Comparison of ENCODE assay signal across 23 cellular contexts in the genomic region with DNA sequence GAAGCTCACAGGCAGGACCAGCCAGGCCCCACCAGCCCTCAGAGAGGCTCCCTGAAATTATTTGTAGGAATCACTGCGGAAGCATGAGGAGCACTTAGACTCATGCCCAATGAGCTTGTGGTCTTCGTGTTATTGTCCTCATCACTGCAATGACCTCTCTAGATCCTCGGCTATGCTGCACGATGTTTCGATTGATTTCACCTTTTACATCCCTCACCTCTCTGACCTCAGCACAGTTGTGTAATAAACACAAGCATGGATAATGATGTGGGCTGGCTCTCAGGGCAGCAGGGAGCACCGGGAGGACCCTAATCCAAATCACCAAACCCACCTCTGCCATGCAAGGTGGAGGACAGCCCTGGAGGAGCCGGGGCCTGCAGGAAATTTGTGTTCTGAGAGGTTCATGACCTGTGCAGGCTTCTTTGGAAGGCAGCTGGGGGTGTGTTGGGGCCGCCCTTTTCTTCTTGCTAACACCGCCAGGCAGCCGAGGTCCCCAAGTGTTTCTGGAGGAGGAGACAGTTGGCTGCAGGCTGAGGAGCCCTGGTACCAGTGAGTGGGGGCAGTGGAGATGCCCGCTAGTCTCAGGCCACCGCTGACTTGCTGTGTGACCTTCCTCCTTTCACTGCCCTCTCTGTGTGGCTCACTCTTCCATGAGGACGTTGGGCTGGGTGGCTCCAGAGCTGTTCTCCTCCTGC. TPM values are rescaled to one million over a fixed set of nuclear protein-coding genes. Genes with fewer than 3 reads are reported as not detected.
DNase-seq lines count a peak whose midpoint lies in the region; ATAC-seq, FAIRE-seq and TF ChIP-seq lines count a peak whose summit lies in the region.
"Had no signal": no experiment of that assay in that cellular context is flagged by ENCODE, and none has a peak within 500 bp of the region (broad histone marks: within the 10 kb centered on the region; RNA-seq: fewer than 3 reads in every experiment).

No MANE protein-coding gene starts in this region.

- POLR2A ChIA-PET in HEK293 (lab: Yijun Ruan, JAX) = no interaction called here

- H3K27ac ChIP-seq in HEK293 (ENCODE audit: extremely low read depth, low read depth, low read length) (no peak overlapping the region), kidney (ENCODE audit: low read depth in 2 of 2, low read length in 2 of 2) (no peak overlapping the region), muscle layer of colon (ENCODE audit: low read depth, low read length) (peak overlapping the region; percentile 0), upper lobe of right lung (no peak overlapping the region)
- H3K27ac ChIP-seq: GM23248, SJCRH30 had no signal

- BruUV-seq in Calu3 (replicated peaks; lab: Mats Ljungman, UMichigan) = no TSS peak

- no peak for ATAC-seq in upper lobe of right lung
- ATAC-seq in HG02571 (IDR thresholded peaks at IDR 0.05; ENCODE audit: unreplicated experiment) = no peak
- ATAC-seq: K562, SK-N-SH treated with all-trans-retinoic acid at 6 μM for 48 hours had no signal

- CTCF ChIA-PET in HEK293 (lab: Yijun Ruan, JAX) (no interaction called here), Calu3 (lab: Charles Lee) (interaction anchor here (0.7 kb wide), 1 partner anchor 32 kb away, joined by 3 read pairs; no protein-coding TSS in a partner anchor)

- H3K4me3 Mint-ChIP-seq in Calu3 (ENCODE audit: low read depth, unreplicated experiment) = no peak overlapping the region
- H3K4me3 Mint-ChIP-seq: CD14-positive monocyte had no signal

- H3K9me3 ChIP-seq in HEK293 (ENCODE audit: control insufficient read depth, insufficient read depth, low read depth, low read length) (no peaks in the 10 kb centered on the region), kidney (ENCODE audit: control insufficient read depth in 1 of 2, low read length in 2 of 2) (no peaks in the 10 kb centered on the region), muscle layer of colon (ENCODE audit: low read length) (no peaks in the 10 kb centered on the region), upper lobe of right lung (no peaks in the 10 kb centered on the region)
- H3K9me3 ChIP-seq: HAP-1, SJCRH30 had no signal

- H3K4me3 ChIP-seq in HEK293 (ENCODE audit: low read depth, low read length) (no peak overlapping the region), kidney (ENCODE audit: low read length in 2 of 2) (no peak overlapping the region), muscle layer of colon (ENCODE audit: low read depth in 1 of 2, low read length in 2 of 2) (no peak overlapping the region), upper lobe of right lung (no peak overlapping the region)
- H3K4me3 ChIP-seq: GM23248, HAP-1, K562, SJCRH30 had no signal

- no peaks in the 10 kb centered on the region for H3K36me3 Mint-ChIP-seq in Calu3 (ENCODE audit: insufficient read depth, unreplicated experiment)
- H3K36me3 Mint-ChIP-seq: CD14-positive monocyte had no signal

- H3K27ac Mint-ChIP-seq in Calu3 (ENCODE audit: unreplicated experiment) = no peak overlapping the region

- H3K27me3 ChIP-seq in muscle layer of colon (ENCODE audit: control insufficient read depth in 1 of 2, insufficient read depth in 2 of 2, low read length in 2 of 2) (no peaks in the 10 kb centered on the region), upper lobe of right lung (no peaks in the 10 kb centered on the region)
- H3K27me3 ChIP-seq: SJCRH30 had no signal

- FAIRE-seq in kidney (lab: Jason Lieb, UNC) = no peak
- FAIRE-seq: K562 had no signal

- peak; percentile 51 for DNase-seq in kidney
- no peak for DNase-seq in upper lobe of right lung
- DNase-seq in Calu3 = no peak
- no peak for DNase-seq in activated CD8-positive, alpha-beta memory T cell treated with anti-CD3 and anti-CD28 coated beads, Interleukin-2, amount 50 U/mL, for 48 hours
- DNase-seq: DMS153, DND-41, GM23248, Kasumi-1, NCI-H1105, NCI-H146, NCI-H1930, NCI-H446, NCI-H524 treated with DMSO at 0.1 percent for 48 hours, NCI-H774, SJCRH30 had no signal

- no peaks in the 10 kb centered on the region for H3K9me3 Mint-ChIP-seq in Calu3 (ENCODE audit: low read depth, unreplicated experiment)

- H3K9ac ChIP-seq in kidney (ENCODE audit: low read length in 2 of 2) (no peak overlapping the region), muscle layer of colon (ENCODE audit: low read length) (no peak overlapping the region)
- H3K9ac ChIP-seq: GM23248 had no signal

- H3K36me3 ChIP-seq in HEK293 (ENCODE audit: control insufficient read depth in 2 of 2, insufficient read depth in 1 of 2, low read length in 2 of 2) (no peaks in the 10 kb centered on the region), kidney (ENCODE audit: control insufficient read depth in 1 of 2, insufficient read depth in 2 of 2, low read length in 2 of 2) (no peaks in the 10 kb centered on the region), muscle layer of colon (ENCODE audit: insufficient read depth, low read length) (no peaks in the 10 kb centered on the region), upper lobe of right lung (no peaks in the 10 kb centered on the region)
- H3K36me3 ChIP-seq: HAP-1, SJCRH30 had no signal

- no peaks in the 10 kb centered on the region for H3K27me3 Mint-ChIP-seq in Calu3 (ENCODE audit: unreplicated experiment)

- intact Hi-C loops in kidney (cut with DNase I) = no loop called here
- intact Hi-C loops in upper lobe of right lung (cut with DNase I) = no loop called here
- intact Hi-C loops in Calu3 (cut with micrococcal nuclease; ENCODE audit: unreplicated experiment) = no loop called here

- TF ChIP-seq CTCF in HEK293 (tag by site-specific recombination; IDR thresholded peaks at IDR 0.05) (no peak), kidney (IDR thresholded peaks at IDR 0.05; ENCODE audit: borderline replicate concordance, extremely low read depth, insufficient read depth) (no peak), upper lobe of right lung (IDR thresholded peaks at IDR 0.05) (no peak), Calu3 (IDR thresholded peaks at IDR 0.05; ENCODE audit: unreplicated experiment) (no peak)

- H3K4me1 Mint-ChIP-seq in Calu3 (ENCODE audit: low read depth, unreplicated experiment) = no peaks in the 10 kb centered on the region
- H3K4me1 Mint-ChIP-seq: CD14-positive monocyte had no signal

- H3K4me1 ChIP-seq in HEK293 (ENCODE audit: control insufficient read depth, insufficient read depth, low read length) = no peaks in the 10 kb centered on the region; the same call in 1 of the 2 replicates
- peaks cover 3 to 8% of the 10 kb centered on the region in 2 donors for H3K4me1 ChIP-seq in kidney (ENCODE audit: control insufficient read depth in 1 of 2, insufficient read depth in 1 of 2, low read depth in 1 of 2, low read length in 2 of 2)
- H3K4me1 ChIP-seq in muscle layer of colon (ENCODE audit: insufficient read depth, low read length) = peaks cover 48% of the 10 kb centered on the region
- H3K4me1 ChIP-seq in upper lobe of right lung = no peaks in the 10 kb centered on the region
- H3K4me1 ChIP-seq: HAP-1 had no signal

TF ChIP-seq in HEK293, 187 proteins besides CTCF, POLR2A, EP300 and RAD21:
- TF ChIP-seq ZNF768 (tag by site-specific recombination; IDR thresholded peaks at IDR 0.05) (peak; percentile 38; the same call in 1 of the 2 replicates), ZNF548 (tag by site-specific recombination; IDR thresholded peaks at IDR 0.05) (no peak)

RNA-seq across cellular contexts. Expression of a gene that starts 29.5 kb away (rescaled TPM):
- total RNA-seq in kidney (35.9 TPM), upper lobe of right lung (42.2 TPM), Calu3 (2022) (2.5 and 4.7 TPM in 2 replicates)
- 7.9 TPM for polyA plus RNA-seq in kidney (ENCODE audit: insufficient read depth, low read depth, low replicate concordance)
- total RNA-seq: HT-29 had no signal
- polyA plus RNA-seq: CD14-positive monocyte had no signal
